24 cellular contexts compared by ENCODE assay signal in the genomic region with DNA sequence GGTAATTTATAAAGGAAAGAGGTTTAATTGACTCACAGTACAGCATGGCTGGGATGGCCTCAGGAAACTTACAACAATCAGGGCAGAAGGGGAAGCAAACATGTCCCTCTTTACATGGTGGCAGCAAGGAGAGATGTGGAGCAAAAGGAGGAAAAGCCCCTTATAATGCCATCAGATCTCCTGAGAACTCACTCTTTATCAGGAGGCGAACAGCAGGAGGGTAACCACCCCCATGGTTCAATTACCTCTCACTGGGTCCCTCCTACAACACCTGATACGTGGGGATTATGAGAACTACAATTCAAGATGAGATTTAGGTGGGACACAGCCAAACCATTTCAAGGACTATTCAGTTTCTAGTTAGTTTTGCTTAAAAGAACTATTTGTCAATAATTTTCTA.
"Had no signal": no experiment of that assay in that cellular context is flagged by ENCODE, and none has a peak within 500 bp of the region (broad histone marks: within the 10 kb centered on the region; RNA-seq: fewer than 3 reads in every experiment).

No MANE protein-coding gene starts in this region.

- H3K27ac Mint-ChIP-seq: immature natural killer cell; naive thymus-derived CD8-positive, alpha-beta T cell; nephron; stimulated activated memory B cell treated with anti-CD40 and anti-IgM and Interleukin-4, amounts not matched to agents 10 μg/mL and 1 μg/mL and 100 μg/mL, for 72 hours; stimulated activated naive CD8-positive, alpha-beta T cell treated with anti-CD3 and anti-CD28 coated beads, Interleukin-15, amount 100 ng/mL, for 72 hours; type B pancreatic cell had no signal

- H3K4me1 ChIP-seq: left lung, lower lobe of right lung, right atrium auricular region, right lobe of liver, tibial nerve, uterus had no signal

- ATAC-seq: left colon; left lung; lower lobe of right lung; naive thymus-derived CD8-positive, alpha-beta T cell; right lobe of liver; stimulated activated memory B cell treated with anti-CD40 and anti-IgM and Interleukin-4, amounts not matched to agents 10 μg/mL and 1 μg/mL and 100 μg/mL, for 72 hours; stimulated activated naive CD8-positive, alpha-beta T cell treated with anti-CD3 and anti-CD28 coated beads, Interleukin-15, amount 100 ng/mL, for 72 hours had no signal

- H3K27me3 ChIP-seq: left lung, ovary, right atrium auricular region, right lobe of liver, tibial nerve, uterus had no signal

- H3K4me2 ChIP-seq: smooth muscle cell had no signal

- H3K27me3 Mint-ChIP-seq: naive thymus-derived CD8-positive, alpha-beta T cell; progenitor cell of endocrine pancreas; stimulated activated memory B cell treated with anti-CD40 and anti-IgM and Interleukin-4, amounts not matched to agents 10 μg/mL and 1 μg/mL and 100 μg/mL, for 72 hours; stimulated activated naive CD8-positive, alpha-beta T cell treated with anti-CD3 and anti-CD28 coated beads, Interleukin-15, amount 100 ng/mL, for 72 hours; type B pancreatic cell had no signal

- H3K4me1 Mint-ChIP-seq: immature natural killer cell; naive thymus-derived CD8-positive, alpha-beta T cell; nephron; stimulated activated memory B cell treated with anti-CD40 and anti-IgM and Interleukin-4, amounts not matched to agents 10 μg/mL and 1 μg/mL and 100 μg/mL, for 72 hours; stimulated activated naive CD8-positive, alpha-beta T cell treated with anti-CD3 and anti-CD28 coated beads, Interleukin-15, amount 100 ng/mL, for 72 hours had no signal

- H3K9me3 ChIP-seq: lower lobe of right lung, ovary, right atrium auricular region, right lobe of liver, tibial nerve, uterus had no signal

- H3K4me3 ChIP-seq: left lung, lower lobe of right lung, ovary, right atrium auricular region, right lobe of liver, smooth muscle cell, tibial nerve, uterus had no signal

- DNase-seq: hypothalamus; immature natural killer cell; kidney; left colon; left lung; lower lobe of right lung; naive thymus-derived CD8-positive, alpha-beta T cell; ovary; right lobe of liver; stimulated activated CD4-positive, alpha-beta T cell treated with anti-CD3 and anti-CD28 coated beads, Interleukin-1b, Interleukin-23, amount 100 ng/mL, for 48 hours; stimulated activated CD4-positive, alpha-beta T cell treated with anti-CD3 and anti-CD28 coated beads, Interleukin-2, amount 100 ng/mL, for 48 hours; stimulated activated CD4-positive, alpha-beta T cell treated with anti-CD3 and anti-CD28 coated beads, Interleukin-4, amount 100 ng/mL, for 4 hours; stimulated activated CD8-positive, alpha-beta memory T cell treated with anti-CD3 and anti-CD28 coated beads, Interleukin-4, amount 100 ng/mL, for 48 hours; stimulated activated naive CD4-positive, alpha-beta T cell treated with Interleukin-2 at 50 U/mL for 16 hours; stimulated activated naive CD8-positive, alpha-beta T cell treated with anti-CD3 and anti-CD28 coated beads, Interleukin-15, amount 100 ng/mL, for 72 hours; substantia nigra; uterus had no signal

- H3K36me3 Mint-ChIP-seq: immature natural killer cell; naive thymus-derived CD8-positive, alpha-beta T cell; stimulated activated memory B cell treated with anti-CD40 and anti-IgM and Interleukin-4, amounts not matched to agents 10 μg/mL and 1 μg/mL and 100 μg/mL, for 72 hours; type B pancreatic cell had no signal

- H3K36me3 ChIP-seq: left lung, lower lobe of right lung, ovary, right atrium auricular region, right lobe of liver, tibial nerve, uterus had no signal

- H3K4me3 Mint-ChIP-seq: immature natural killer cell; naive thymus-derived CD8-positive, alpha-beta T cell; nephron; stimulated activated memory B cell treated with anti-CD40 and anti-IgM and Interleukin-4, amounts not matched to agents 10 μg/mL and 1 μg/mL and 100 μg/mL, for 72 hours; stimulated activated naive CD8-positive, alpha-beta T cell treated with anti-CD3 and anti-CD28 coated beads, Interleukin-15, amount 100 ng/mL, for 72 hours; type B pancreatic cell had no signal

- H3K27ac ChIP-seq: left lung, lower lobe of right lung, ovary, right atrium auricular region, right lobe of liver, tibial nerve, uterus had no signal

- H3K9me3 Mint-ChIP-seq: type B pancreatic cell had no signal
